Comparison of ENCODE assay signal across 11 cellular contexts in the genomic region with DNA sequence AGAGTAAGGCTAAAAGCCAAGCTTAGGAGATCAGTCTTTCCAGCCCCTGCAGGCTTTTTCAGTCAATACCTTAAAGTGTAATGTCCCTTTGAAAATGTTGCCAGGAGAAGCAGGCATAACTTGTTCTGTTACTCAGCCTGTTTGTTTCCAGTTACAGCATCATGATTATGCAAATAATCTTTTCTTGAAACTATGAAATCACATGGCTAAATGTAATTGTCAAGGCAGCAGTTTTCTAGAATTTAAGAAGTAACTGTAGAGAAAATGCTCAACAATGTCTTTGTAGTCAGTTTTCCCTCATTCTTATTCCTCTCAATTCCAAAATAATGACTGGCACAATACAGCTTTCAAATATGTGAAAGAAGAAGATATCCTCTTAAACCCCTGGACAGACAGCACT. TPM values are rescaled to one million over a fixed set of nuclear protein-coding genes. Genes with fewer than 3 reads are reported as not detected.
DNase-seq lines count a peak whose midpoint lies in the region; ATAC-seq and TF ChIP-seq lines count a peak whose summit lies in the region.
"Had no signal": no experiment of that assay in that cellular context is flagged by ENCODE, and none has a peak within 500 bp of the region (broad histone marks: within the 10 kb centered on the region; RNA-seq: fewer than 3 reads in every experiment).

No MANE protein-coding gene starts in this region.

- TF ChIP-seq CTCF in DOHH2 (IDR thresholded peaks at IDR 0.05; ENCODE audit: low read depth, low read length, poor library complexity, severe bottlenecking) (no peak), Loucy (conservative IDR thresholded peaks at IDR 0.05; ENCODE audit: low read length) (no peak), breast epithelium (IDR thresholded peaks at IDR 0.05) (no peak), parathyroid adenoma (IDR thresholded peaks at IDR 0.05) (no peak), stomach (IDR thresholded peaks at IDR 0.05) (no peak), mucosa of descending colon (IDR thresholded peaks at IDR 0.05) (no peak)

- TF ChIP-seq POLR2A in breast epithelium (IDR thresholded peaks at IDR 0.05) (no peak), stomach (IDR thresholded peaks at IDR 0.05) (no peak)

- intact Hi-C loops in breast epithelium (cut with DNase I; ENCODE audit: low total_unique reads) = no loop called here
- intact Hi-C loops in stomach (cut with DNase I; ENCODE audit: low total_unique reads) = no loop called here
- intact Hi-C loops in mucosa of descending colon (cut with DNase I, micrococcal nuclease) = no loop called here

- H3F3A ChIP-seq in DOHH2 (ENCODE audit: control insufficient read depth, insufficient read depth) (peaks cover 8% of the 10 kb centered on the region), Loucy (ENCODE audit: low read depth) (no peaks in the 10 kb centered on the region; the same call in 1 of the 2 replicates)

- H3K4me1 ChIP-seq in DOHH2 (ENCODE audit: control insufficient read depth, low read length) (peaks cover 44% of the 10 kb centered on the region), Loucy (ENCODE audit: insufficient read depth, low read length, poor library complexity, severe bottlenecking) (no peaks in the 10 kb centered on the region), breast epithelium (peaks cover 7 to 22% of the 10 kb centered on the region in 2 donors), parathyroid adenoma (peaks cover 9% of the 10 kb centered on the region), stomach (peaks cover 24 to 47% (median 35%) of the 10 kb centered on the region in 4 donors), mucosa of descending colon (ENCODE audit: low read depth) (peaks cover 23% of the 10 kb centered on the region)

- H2AFZ ChIP-seq in Loucy (ENCODE audit: low read length) = no peak overlapping the region
- H2AFZ ChIP-seq in parathyroid adenoma = no peak overlapping the region

- TF ChIP-seq EP300 in stomach (IDR thresholded peaks at IDR 0.05) = no peak

- H3K9ac ChIP-seq in Loucy (ENCODE audit: low read depth, low read length, poor library complexity, severe bottlenecking) = no peak overlapping the region
- no peak overlapping the region for H3K9ac ChIP-seq in parathyroid adenoma

- H4K20me1 ChIP-seq in DOHH2 (ENCODE audit: control insufficient read depth, insufficient read depth, low read depth, low read length) (no peaks in the 10 kb centered on the region), Loucy (ENCODE audit: insufficient read depth, low read length, poor library complexity, severe bottlenecking) (no peaks in the 10 kb centered on the region)

- no peaks in the 10 kb centered on the region for H3K9me2 ChIP-seq in DOHH2 (replicated peaks; ENCODE audit: control insufficient read depth, low read length)
- H3K9me2 ChIP-seq in Loucy (replicated peaks; ENCODE audit: low read depth, low read length) = no peaks in the 10 kb centered on the region

- no peak for ATAC-seq in mucosa of descending colon
- ATAC-seq in HG02981 (IDR thresholded peaks at IDR 0.05; ENCODE audit: unreplicated experiment) = no peak

- H3K27me3 ChIP-seq in DOHH2 (ENCODE audit: control insufficient read depth, low read length) = no peaks in the 10 kb centered on the region
- H3K27me3 ChIP-seq in Loucy (ENCODE audit: insufficient read depth, low read length, poor library complexity, severe bottlenecking) = no peaks in the 10 kb centered on the region
- no peaks in the 10 kb centered on the region for H3K27me3 ChIP-seq in breast epithelium
- H3K27me3 ChIP-seq in parathyroid adenoma (ENCODE audit: control insufficient read depth, insufficient read depth, low read length) = no peaks in the 10 kb centered on the region
- no peaks in the 10 kb centered on the region for H3K27me3 ChIP-seq in stomach
- H3K27me3 ChIP-seq: neutrophil had no signal

- H3K4me2 ChIP-seq in DOHH2 (ENCODE audit: low read length) = peak overlapping the region; percentile 88
- H3K4me2 ChIP-seq in Loucy (ENCODE audit: low read depth, low read length, poor library complexity, severe bottlenecking) = peak overlapping the region; percentile 73
- H3K4me2 ChIP-seq in parathyroid adenoma (ENCODE audit: low read length) = peak overlapping the region; percentile 2

- H3K36me3 ChIP-seq in DOHH2 (ENCODE audit: control insufficient read depth, low read length) = peaks cover 5% of the 10 kb centered on the region; the same call in 1 of the 2 replicates
- H3K36me3 ChIP-seq in Loucy (ENCODE audit: insufficient read depth, low read length) = no peaks in the 10 kb centered on the region
- H3K36me3 ChIP-seq in breast epithelium = no peaks in the 10 kb centered on the region
- H3K36me3 ChIP-seq in parathyroid adenoma (ENCODE audit: control insufficient read depth, insufficient read depth, low read length) = no peaks in the 10 kb centered on the region
- no peaks in the 10 kb centered on the region for H3K36me3 ChIP-seq in stomach
- no peaks in the 10 kb centered on the region for H3K36me3 ChIP-seq in mucosa of descending colon (ENCODE audit: low read depth)
- H3K36me3 ChIP-seq: neutrophil had no signal

- DNase-seq in breast epithelium (ENCODE audit: low spot score in 2 of 2) (peak in 1 of 2 donors; percentile 39), stomach (no peak), mucosa of descending colon (no peak), NCI-H2107 treated with DMSO at 0.1 percent for 48 hours (lab: John Stamatoyannopoulos, UW; ENCODE audit: unreplicated experiment) (no peak)
- DNase-seq: activated CD4-positive, alpha-beta T cell treated with anti-CD3 and anti-CD28 coated beads, Interleukin-2, amount 50 U/mL, for 48 hours; NCI-H1092 had no signal

- H3K79me2 ChIP-seq in DOHH2 (ENCODE audit: control insufficient read depth, low read length) (peaks cover 51% of the 10 kb centered on the region), Loucy (ENCODE audit: insufficient read depth, low read length) (peaks cover 35% of the 10 kb centered on the region), parathyroid adenoma (peaks cover 13% of the 10 kb centered on the region)

- H3K9me3 ChIP-seq in DOHH2 (ENCODE audit: control insufficient read depth, insufficient read depth, low read length) (no peaks in the 10 kb centered on the region), Loucy (ENCODE audit: insufficient read depth, low read depth, low read length) (no peaks in the 10 kb centered on the region), breast epithelium (no peaks in the 10 kb centered on the region), parathyroid adenoma (ENCODE audit: control insufficient read depth, low read length) (no peaks in the 10 kb centered on the region), stomach (no peaks in the 10 kb centered on the region), mucosa of descending colon (no peaks in the 10 kb centered on the region)
- H3K9me3 ChIP-seq: neutrophil had no signal

- H3K4me3 ChIP-seq in DOHH2 (ENCODE audit: low read length) (peak overlapping the region; percentile 91), Loucy (ENCODE audit: low read length, poor library complexity, severe bottlenecking) (peak overlapping the region; percentile 13), breast epithelium (peak overlapping the region in 1 of 3 donors; percentile 92), parathyroid adenoma (ENCODE audit: low read depth, low read length) (no peak overlapping the region), stomach (no peak overlapping the region), mucosa of descending colon (no peak overlapping the region)

- H3K27ac ChIP-seq in DOHH2 (ENCODE audit: low read depth, low read length) = no peak overlapping the region
- H3K27ac ChIP-seq in breast epithelium = peak overlapping the region; percentile 86 to 89
- H3K27ac ChIP-seq in parathyroid adenoma = no peak overlapping the region
- peak overlapping the region in 1 of 5 donors; percentile 23 for H3K27ac ChIP-seq in stomach
- H3K27ac ChIP-seq: neutrophil had no signal

RNA-seq across cellular contexts. Expression of a gene that starts 1.9 kb away (rescaled TPM):
- 10 to 100 TPM; 22.5 to 26.9 (median 25.6) TPM for total RNA-seq in breast epithelium
- total RNA-seq in stomach = 10 to 100 TPM in 4 of 5 donors, 1 to 10 TPM in 1; 5.3 to 37.8 (median 21.4) TPM
- polyA plus RNA-seq in stomach = 1 to 10 TPM; 3.4 to 7.9 (median 6.4) TPM
- total RNA-seq in mucosa of descending colon = 10 to 100 TPM; 39.7 to 50.1 (median 49.1) TPM

RNA-seq across cellular contexts. Expression of a gene that starts 8.9 kb away (rescaled TPM):
- total RNA-seq in breast epithelium = 10 to 100 TPM; 31.3 to 49.8 (median 41.9) TPM
- total RNA-seq in stomach = 100 to 1,000 TPM in 1 of 5 donors, 10 to 100 TPM in 4; 52.7 to 129 (median 69.6) TPM
- polyA plus RNA-seq in stomach = 10 to 100 TPM in 2 of 3 donors, 1 to 10 TPM in 1; 9.0 to 19.7 (median 10.4) TPM
- 100 to 1,000 TPM in 1 of 3 donors, 10 to 100 TPM in 2; 40.9 to 176 (median 42.0) TPM for total RNA-seq in mucosa of descending colon

Comparison
In these comparisons a context has a peak if more than half of its experiments do, and no peak if none do; other contexts are left out.
1. H3K27ac ChIP-seq: peak in breast epithelium (2 of 2); none in DOHH2 (single experiment) and parathyroid adenoma (single experiment).
2. H3K4me2 ChIP-seq: peak in every context shown above with its lines; median percentile 88 in DOHH2; 73 in Loucy; 2 in parathyroid adenoma.
3. H3K4me3 ChIP-seq: peak in DOHH2 (single experiment) and Loucy (single experiment); none in parathyroid adenoma (single experiment), stomach (0 of 4) and mucosa of descending colon (single experiment).